19 cellular contexts compared by ENCODE assay signal in the genomic region with DNA sequence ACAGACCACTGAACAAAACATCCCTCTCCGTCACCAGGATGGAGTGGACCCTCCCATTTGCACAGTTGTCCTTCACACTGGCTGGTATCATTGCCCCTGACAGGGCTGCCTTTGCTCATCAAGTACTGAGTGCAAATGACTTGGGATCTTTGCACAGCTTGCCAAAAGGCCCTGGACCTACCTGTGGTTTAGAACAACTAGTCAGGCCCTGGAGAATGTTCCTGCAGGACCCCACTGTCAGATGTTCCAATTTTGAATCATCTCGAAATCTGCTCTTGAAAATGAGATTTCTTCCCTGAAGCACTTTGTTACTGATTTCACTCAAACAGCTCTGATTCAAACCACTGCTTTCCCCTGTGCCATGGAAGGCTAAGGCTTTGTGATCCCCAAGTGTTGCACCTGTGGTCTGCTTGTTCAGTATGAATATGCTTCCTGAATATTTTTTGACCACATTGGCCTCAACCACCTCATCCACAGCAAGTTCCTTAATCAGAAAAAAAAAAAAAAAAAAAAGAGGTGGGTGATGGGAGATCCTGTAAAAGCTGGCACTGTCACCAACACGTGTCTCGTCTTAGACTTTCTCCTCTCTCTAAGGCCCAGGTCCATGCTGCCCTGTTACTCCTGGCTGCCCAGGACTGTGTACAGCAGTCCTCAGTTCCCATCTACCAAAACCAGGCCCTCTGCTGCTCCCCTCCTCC. TPM values are rescaled to one million over a fixed set of nuclear protein-coding genes. Genes with fewer than 3 reads are reported as not detected.
DNase-seq lines count a peak whose midpoint lies in the region; ATAC-seq lines count a peak whose summit lies in the region.
"Had no signal": no experiment of that assay in that cellular context is flagged by ENCODE, and none has a peak within 500 bp of the region (broad histone marks: within the 10 kb centered on the region; RNA-seq: fewer than 3 reads in every experiment).

No MANE protein-coding gene starts in this region.

- peak; percentile 52 to 58 for DNase-seq in activated naive CD4-positive, alpha-beta T cell treated with anti-CD3 and anti-CD28 coated beads, Interleukin-2, amount 50 U/mL, for 72 hours (ENCODE audit: low spot score in 2 of 2)
- DNase-seq in activated naive CD4-positive, alpha-beta T cell (lab: John Stamatoyannopoulos, UW) = no peak
- DNase-seq in NOMO-1 treated with DMSO at 0.1 percent for 48 hours (lab: John Stamatoyannopoulos, UW; ENCODE audit: unreplicated experiment) (peak; percentile 28), DMS79 treated with DMSO at 0.1 percent for 48 hours (lab: John Stamatoyannopoulos, UW) (no peak), DMS114 treated with DMSO at 0.1 percent for 48 hours (lab: John Stamatoyannopoulos, UW; ENCODE audit: unreplicated experiment) (no peak), NCI-H1105 treated with DMSO at 0.1 percent for 48 hours (lab: John Stamatoyannopoulos, UW) (no peak)
- DNase-seq in activated naive CD8-positive, alpha-beta T cell treated with anti-CD3 and anti-CD28 coated beads, Interleukin-2, amount 50 U/mL, for 24 hours = no peak
- DNase-seq: DMS79; effector CD4-positive, alpha-beta T cell; NCI-H187 treated with DMSO at 0.1 percent for 48 hours; NCI-H69; pancreas; SHP77 had no signal

- H3K27ac Mint-ChIP-seq in activated naive CD4-positive, alpha-beta T cell treated with anti-CD3 and anti-CD28 coated beads, Interleukin-2, amount 50 U/mL, for 72 hours = peak overlapping the region; percentile 65 to 73
- H3K27ac Mint-ChIP-seq in activated naive CD8-positive, alpha-beta T cell treated with anti-CD3 and anti-CD28 coated beads, Interleukin-2, amount 50 U/mL, for 24 hours = peak overlapping the region; percentile 85
- peak overlapping the region; percentile 87 for H3K27ac Mint-ChIP-seq in stimulated activated naive CD8-positive, alpha-beta T cell treated with anti-CD3 and anti-CD28 coated beads, Interleukin-15, Interleukin-2, amounts not matched to agents 100 ng/mL and 50 ng/mL, for 24 hours
- H3K27ac Mint-ChIP-seq: mesothelial cell of epicardium had no signal

- ATAC-seq in activated naive CD4-positive, alpha-beta T cell treated with anti-CD3 and anti-CD28 coated beads, Interleukin-2, amount 50 U/mL, for 72 hours = peak; percentile 80 to 84
- peak; percentile 68 for ATAC-seq in activated naive CD8-positive, alpha-beta T cell treated with anti-CD3 and anti-CD28 coated beads, Interleukin-2, amount 50 U/mL, for 24 hours
- ATAC-seq: K562 had no signal

- no peaks in the 10 kb centered on the region for H3K27me3 Mint-ChIP-seq in activated naive CD8-positive, alpha-beta T cell treated with anti-CD3 and anti-CD28 coated beads, Interleukin-2, amount 50 U/mL, for 24 hours
- no peaks in the 10 kb centered on the region for H3K27me3 Mint-ChIP-seq in stimulated activated naive CD8-positive, alpha-beta T cell treated with anti-CD3 and anti-CD28 coated beads, Interleukin-15, Interleukin-2, amounts not matched to agents 100 ng/mL and 50 ng/mL, for 24 hours

- H3K9me3 Mint-ChIP-seq in activated naive CD4-positive, alpha-beta T cell treated with anti-CD3 and anti-CD28 coated beads, Interleukin-2, amount 50 U/mL, for 72 hours = peaks cover 7 to 17% of the 10 kb centered on the region in 2 donors
- peaks cover 19% of the 10 kb centered on the region for H3K9me3 Mint-ChIP-seq in activated naive CD8-positive, alpha-beta T cell treated with anti-CD3 and anti-CD28 coated beads, Interleukin-2, amount 50 U/mL, for 24 hours
- H3K9me3 Mint-ChIP-seq in stimulated activated naive CD8-positive, alpha-beta T cell treated with anti-CD3 and anti-CD28 coated beads, Interleukin-15, Interleukin-2, amounts not matched to agents 100 ng/mL and 50 ng/mL, for 24 hours = peaks cover 10% of the 10 kb centered on the region

- peaks cover 64% of the 10 kb centered on the region for H3K4me1 Mint-ChIP-seq in activated naive CD8-positive, alpha-beta T cell treated with anti-CD3 and anti-CD28 coated beads, Interleukin-2, amount 50 U/mL, for 24 hours
- peaks cover 64% of the 10 kb centered on the region for H3K4me1 Mint-ChIP-seq in stimulated activated naive CD8-positive, alpha-beta T cell treated with anti-CD3 and anti-CD28 coated beads, Interleukin-15, Interleukin-2, amounts not matched to agents 100 ng/mL and 50 ng/mL, for 24 hours (ENCODE audit: low read depth)
- H3K4me1 Mint-ChIP-seq: mesothelial cell of epicardium had no signal

- no peak overlapping the region for H3K4me3 Mint-ChIP-seq in activated naive CD8-positive, alpha-beta T cell treated with anti-CD3 and anti-CD28 coated beads, Interleukin-2, amount 50 U/mL, for 24 hours
- peak overlapping the region; percentile 47 for H3K4me3 Mint-ChIP-seq in stimulated activated naive CD8-positive, alpha-beta T cell treated with anti-CD3 and anti-CD28 coated beads, Interleukin-15, Interleukin-2, amounts not matched to agents 100 ng/mL and 50 ng/mL, for 24 hours
- H3K4me3 Mint-ChIP-seq: brain, mesothelial cell of epicardium had no signal

- peaks cover 22 to 31% of the 10 kb centered on the region in 2 donors for H3K36me3 Mint-ChIP-seq in activated naive CD4-positive, alpha-beta T cell treated with anti-CD3 and anti-CD28 coated beads, Interleukin-2, amount 50 U/mL, for 72 hours
- H3K36me3 Mint-ChIP-seq in activated naive CD8-positive, alpha-beta T cell treated with anti-CD3 and anti-CD28 coated beads, Interleukin-2, amount 50 U/mL, for 24 hours (ENCODE audit: low read depth) = peaks cover 7% of the 10 kb centered on the region
- H3K36me3 Mint-ChIP-seq in stimulated activated naive CD8-positive, alpha-beta T cell treated with anti-CD3 and anti-CD28 coated beads, Interleukin-15, Interleukin-2, amounts not matched to agents 100 ng/mL and 50 ng/mL, for 24 hours (ENCODE audit: low read depth) = peaks cover 9% of the 10 kb centered on the region
- H3K36me3 Mint-ChIP-seq: brain had no signal

RNA-seq across cellular contexts. Expression of a gene that starts 2.7 kb away (rescaled TPM):
- total RNA-seq in activated naive CD4-positive, alpha-beta T cell treated with anti-CD3 and anti-CD28 coated beads, Interleukin-2, amount 50 U/mL, for 72 hours = 1 to 10 TPM; 5.2 to 6.0 TPM
- total RNA-seq: fibroblast of villous mesenchyme, K562, smooth muscle cell had no signal

Comparison
In these comparisons a context has a peak if more than half of its experiments do, and no peak if none do; other contexts are left out.
1. DNase-seq: peak in activated naive CD4-positive, alpha-beta T cell treated with anti-CD3 and anti-CD28 coated beads, Interleukin-2, amount 50 U/mL, for 72 hours (2 of 2) and NOMO-1 treated with DMSO at 0.1 percent for 48 hours (single experiment); none in activated naive CD4-positive, alpha-beta T cell (0 of 4), activated naive CD8-positive, alpha-beta T cell treated with anti-CD3 and anti-CD28 coated beads, Interleukin-2, amount 50 U/mL, for 24 hours (single experiment), DMS79 treated with DMSO at 0.1 percent for 48 hours (single experiment), DMS114 treated with DMSO at 0.1 percent for 48 hours (single experiment) and NCI-H1105 treated with DMSO at 0.1 percent for 48 hours (single experiment).
2. Peak in every context shown above with its lines, with median percentiles within 50 percentile points of each other: H3K27ac Mint-ChIP-seq.